8 cellular contexts compared by ENCODE assay signal in genomic region chr3:132660745-132661067, GRCh38. TPM values are rescaled to one million over a fixed set of nuclear protein-coding genes. Genes with fewer than 3 reads are reported as not detected.
DNase-seq lines count a peak whose midpoint lies in the region; ATAC-seq and TF ChIP-seq lines count a peak whose summit lies in the region.

No MANE protein-coding gene starts in this region.

- H3K27me3 ChIP-seq in esophagus squamous epithelium (no peaks in the 10 kb centered on the region), neural cell (ENCODE audit: insufficient read depth, low read depth, low read length) (no peaks in the 10 kb centered on the region)

- TF ChIP-seq EP300 in neural cell (conservative IDR thresholded peaks at IDR 0.05; ENCODE audit: poor library complexity, severe bottlenecking) = no peak

- CTCF ChIA-PET in HEK293 (lab: Yijun Ruan, JAX) (interaction anchor here (1.4 to 1.5 kb wide), 2 partner anchors 20 to 30 kb away, joined by 3 read pairs; no protein-coding TSS in a partner anchor), RWPE1 (lab: Yijun Ruan, JAX) (no interaction called here)

- H3K9ac ChIP-seq in neural cell (ENCODE audit: low read length) = peak overlapping the region; percentile 88

- H3K4me2 ChIP-seq in neural cell (ENCODE audit: low read length) = peak overlapping the region; percentile 82

- no peaks in the 10 kb centered on the region for H4K20me1 ChIP-seq in neural cell (ENCODE audit: insufficient read depth)

- H3K4me3 ChIP-seq in HEK293 (ENCODE audit: low read depth, low read length) (peak overlapping the region; percentile 98), esophagus squamous epithelium (peak overlapping the region; percentile 71 to 92 (median 84)), neural cell (ENCODE audit: low read length) (peak overlapping the region; percentile 90)

- 0% methylated on average over 3 to 11 of the region's 11 CpGs for WGBS in esophagus squamous epithelium, 2 donors

- H3K9me3 ChIP-seq in HEK293 (ENCODE audit: control insufficient read depth, insufficient read depth, low read depth, low read length) (no peaks in the 10 kb centered on the region), esophagus squamous epithelium (no peaks in the 10 kb centered on the region), neural cell (ENCODE audit: low read length) (no peaks in the 10 kb centered on the region)

- POLR2A ChIA-PET in HEK293 (lab: Yijun Ruan, JAX) = interaction anchor here (0.6 kb wide), 1 partner anchor 1279 kb away, joined by 3 read pairs; the partner anchor contains the start of gene NUDT16
- POLR2A ChIA-PET in RWPE1 (lab: Yijun Ruan, JAX; ENCODE audit: low non-redundant PET) = no interaction called here

- TF ChIP-seq CTCF in HEK293 (tag by site-specific recombination; IDR thresholded peaks at IDR 0.05) = no peak
- no peak for TF ChIP-seq CTCF in RWPE1 (conservative IDR thresholded peaks at IDR 0.05; ENCODE audit: low read depth)
- TF ChIP-seq CTCF in esophagus squamous epithelium (IDR thresholded peaks at IDR 0.05) = no peak
- TF ChIP-seq CTCF in neural cell (IDR thresholded peaks at IDR 0.05; ENCODE audit: poor library complexity, severe bottlenecking) = no peak

- intact Hi-C loops in esophagus squamous epithelium (cut with DNase I) = no loop called here

- no peaks in the 10 kb centered on the region for H3K9me2 ChIP-seq in neural cell (ENCODE audit: insufficient read depth, low read length)

- no peak for TF ChIP-seq POLR2A in esophagus squamous epithelium (IDR thresholded peaks at IDR 0.05)

- H2AFZ ChIP-seq in neural cell (ENCODE audit: low read depth, low read length) = peak overlapping the region; percentile 91

- H3K79me2 ChIP-seq in neural cell (replicated peaks; ENCODE audit: insufficient read depth, low read length) = peaks cover 33% of the 10 kb centered on the region

- no peak for ATAC-seq in GM21390 (IDR thresholded peaks at IDR 0.05; ENCODE audit: unreplicated experiment)

- H3K36me3 ChIP-seq in HEK293 (ENCODE audit: control insufficient read depth in 2 of 2, insufficient read depth in 1 of 2, low read length in 2 of 2) (peaks cover 0 to 2% of the 10 kb centered on the region in 2 experiments; a peak in 1 of 3 replicates), esophagus squamous epithelium (no peaks in the 10 kb centered on the region), neural cell (ENCODE audit: insufficient read depth, low read length) (no peaks in the 10 kb centered on the region)

- DNase-seq in GM03348 (ENCODE audit: low spot score) (peak; percentile 22), RWPE1 (ENCODE audit: low spot score) (no peak), esophagus squamous epithelium (lab: John Stamatoyannopoulos, UW) (no peak), middle frontal gyrus (ENCODE audit: extremely low spot score, low spot score) (no peak), SW480 (ENCODE audit: low spot score) (no peak)

- H3K4me1 ChIP-seq in HEK293 (ENCODE audit: control insufficient read depth, insufficient read depth, low read length) (no peaks in the 10 kb centered on the region), esophagus squamous epithelium (peaks cover 0 to 54% (median 20%) of the 10 kb centered on the region in 3 donors)

- H3K27ac ChIP-seq in HEK293 (ENCODE audit: extremely low read depth, low read depth, low read length) (peak overlapping the region; percentile 77), RWPE1 (peak overlapping the region; percentile 93), esophagus squamous epithelium (peak overlapping the region; percentile 87 to 97 (median 93)), neural cell (ENCODE audit: low read length) (peak overlapping the region; percentile 77)

- no peaks in the 10 kb centered on the region for H3F3A ChIP-seq in neural cell (ENCODE audit: insufficient read depth, low read length, poor library complexity, severe bottlenecking)

- TF ChIP-seq RAD21 in neural cell (conservative IDR thresholded peaks at IDR 0.05) = no peak

TF ChIP-seq in HEK293, 187 proteins besides CTCF, POLR2A, EP300 and RAD21:
- TF ChIP-seq ZNF558 (tag by site-specific recombination; IDR thresholded peaks at IDR 0.05) (no peak), ZFHX2 (tag by site-specific recombination; conservative IDR thresholded peaks at IDR 0.05) (0 out of 2 replicates have a peak, but pooled peaks have one; percentile 4), ZNF548 (tag by site-specific recombination; IDR thresholded peaks at IDR 0.05) (no peak), ZNF10 (tag by site-specific recombination; IDR thresholded peaks at IDR 0.05) (0 out of 2 replicates have a peak, but pooled peaks have one; percentile 30)
TF ChIP-seq in HEK293: peak in this region for 2.

TF ChIP-seq in neural cell, 6 proteins besides CTCF, POLR2A, EP300 and RAD21:
- no peak for TF ChIP-seq REST (IDR thresholded peaks at IDR 0.05; ENCODE audit: borderline replicate concordance)

RNA-seq across cellular contexts. Expression of gene UBA5, which starts 0.6 kb away (rescaled TPM):
- total RNA-seq in esophagus squamous epithelium = 10 to 100 TPM; 22.1 to 36.1 (median 31.7) TPM
- polyA plus RNA-seq in neural cell = 74.0 and 77.8 TPM in 2 replicates
- polyA minus RNA-seq in neural cell = 80.3 and 89.4 TPM in 2 replicates

RNA-seq across cellular contexts. Expression of gene ACAD11, which starts 1.1 kb away (rescaled TPM):
- total RNA-seq in esophagus squamous epithelium = 10 to 100 TPM in 1 of 4 donors, 1 to 10 TPM in 3; 3.9 to 20.4 (median 7.0) TPM
- 14.9 and 19.2 TPM in 2 replicates for polyA plus RNA-seq in neural cell
- 20.0 and 24.9 TPM in 2 replicates for polyA minus RNA-seq in neural cell
